Comparison of ENCODE assay signal across 20 cellular contexts in genomic region chr10:57864789-57865676, GRCh38.
DNase-seq lines count a peak whose midpoint lies in the region; ATAC-seq and TF ChIP-seq lines count a peak whose summit lies in the region.
"Had no signal": no experiment of that assay in that cellular context is flagged by ENCODE, and none has a peak within 500 bp of the region (broad histone marks: within the 10 kb centered on the region; RNA-seq: fewer than 3 reads in every experiment).

No MANE protein-coding gene starts in this region.

- no peak overlapping the region for H2AFZ ChIP-seq in PC-3 (ENCODE audit: low read length)

- TF ChIP-seq CTCF in PC-3 (conservative IDR thresholded peaks at IDR 0.05; ENCODE audit: low read depth, low read length) (no peak), epithelial cell of proximal tubule (conservative IDR thresholded peaks at IDR 0.05; ENCODE audit: low read depth, low read length) (no peak), tibial artery (IDR thresholded peaks at IDR 0.05) (no peak)

- no peaks in the 10 kb centered on the region for H3K4me1 Mint-ChIP-seq in stimulated activated effector memory CD8-positive, alpha-beta T cell treated with anti-CD3 and anti-CD28 coated beads, Interleukin-12 subunit alpha, Interleukin-12 subunit beta, amount 100 ng/mL, for 72 hours
- H3K4me1 Mint-ChIP-seq: activated CD4-positive, alpha-beta memory T cell treated with anti-CD3 and anti-CD28 coated beads, Interleukin-2, amount 10 ng/mL, durations not matched to agents 7 days and 5 days; activated naive CD8-positive, alpha-beta T cell treated with anti-CD3 and anti-CD28 coated beads for 36 hours; natural killer cell had no signal

- H3K4me2 ChIP-seq in PC-3 (ENCODE audit: low read length): peak overlapping the region; percentile 47

- CTCF ChIA-PET in PC-3 (lab: Charles Lee): no interaction called here

- POLR2A ChIA-PET in PC-3 (lab: Charles Lee; ENCODE audit: unreplicated experiment): no interaction called here

- H3K27me3 ChIP-seq in PC-3 (ENCODE audit: low read length) (no peaks in the 10 kb centered on the region), tibial artery (no peaks in the 10 kb centered on the region)

- no peak overlapping the region for H3K4me3 Mint-ChIP-seq in stimulated activated effector memory CD8-positive, alpha-beta T cell treated with anti-CD3 and anti-CD28 coated beads, Interleukin-12 subunit alpha, Interleukin-12 subunit beta, amount 100 ng/mL, for 72 hours
- H3K4me3 Mint-ChIP-seq: activated CD4-positive, alpha-beta memory T cell treated with anti-CD3 and anti-CD28 coated beads, Interleukin-2, amount 10 ng/mL, durations not matched to agents 7 days and 5 days; activated naive CD8-positive, alpha-beta T cell treated with anti-CD3 and anti-CD28 coated beads for 36 hours; natural killer cell had no signal

- H3K79me2 ChIP-seq in PC-3 (ENCODE audit: low read length): no peaks in the 10 kb centered on the region

- intact Hi-C loops in PC-3 (cut with micrococcal nuclease): loop anchor here (5.0 kb wide), 1 partner anchor 52 kb away; no protein-coding TSS in a partner anchor
- intact Hi-C loops in tibial artery (cut with DNase I; ENCODE audit: low total_unique reads): no loop called here

- H3K4me3 ChIP-seq in PC-3 (ENCODE audit: low read length) (no peak overlapping the region), epithelial cell of proximal tubule (ENCODE audit: low read depth, low read length) (no peak overlapping the region), tibial artery (no peak overlapping the region)

- peak; percentile 48 for ATAC-seq in PC-3
- ATAC-seq in HG03565 (IDR thresholded peaks at IDR 0.05; ENCODE audit: unreplicated experiment): no peak
- no peak for ATAC-seq in stimulated activated effector memory CD8-positive, alpha-beta T cell treated with anti-CD3 and anti-CD28 coated beads, Interleukin-12 subunit alpha, Interleukin-12 subunit beta, amount 100 ng/mL, for 72 hours
- ATAC-seq: activated CD4-positive, CD25-positive, alpha-beta regulatory T cell treated with anti-CD3 and anti-CD28 coated beads, Interleukin-2, amount 50 U/mL, for 24 hours; natural killer cell had no signal

- BruUV-seq in PC-3 (replicated peaks; lab: Mats Ljungman, UMichigan): no TSS peak

- H3K27ac Mint-ChIP-seq in stimulated activated effector memory CD8-positive, alpha-beta T cell treated with anti-CD3 and anti-CD28 coated beads, Interleukin-12 subunit alpha, Interleukin-12 subunit beta, amount 100 ng/mL, for 72 hours: no peak overlapping the region
- H3K27ac Mint-ChIP-seq: activated CD4-positive, alpha-beta memory T cell treated with anti-CD3 and anti-CD28 coated beads, Interleukin-2, amount 10 ng/mL, durations not matched to agents 7 days and 5 days; activated naive CD8-positive, alpha-beta T cell treated with anti-CD3 and anti-CD28 coated beads for 36 hours; activated T-helper 2 cell treated with anti-CD3 and anti-CD28 coated beads, Interferon-gamma antibody, Interleukin-2, Interleukin-4, amounts not matched to agents 10 μg/mL and 5 μg/mL and 100 μg/mL, durations not matched to agents 14 hours and 24 hours and 36 hours; natural killer cell had no signal

- H4K20me1 ChIP-seq in PC-3 (ENCODE audit: low read length): no peaks in the 10 kb centered on the region

- H3K9ac ChIP-seq in PC-3 (ENCODE audit: low read length): no peak overlapping the region

- H3K4me1 ChIP-seq in PC-3 (ENCODE audit: insufficient read depth, low read length) (peaks cover 37% of the 10 kb centered on the region), tibial artery (no peaks in the 10 kb centered on the region)

- H3K36me3 ChIP-seq in PC-3 (ENCODE audit: low read depth, low read length): no peaks in the 10 kb centered on the region
- H3K36me3 ChIP-seq in tibial artery: no peaks in the 10 kb centered on the region

- no peaks in the 10 kb centered on the region for H3K9me2 ChIP-seq in PC-3 (replicated peaks; ENCODE audit: low read length)

- no peaks in the 10 kb centered on the region for H3K36me3 Mint-ChIP-seq in stimulated activated effector memory CD8-positive, alpha-beta T cell treated with anti-CD3 and anti-CD28 coated beads, Interleukin-12 subunit alpha, Interleukin-12 subunit beta, amount 100 ng/mL, for 72 hours
- H3K36me3 Mint-ChIP-seq: activated naive CD8-positive, alpha-beta T cell treated with anti-CD3 and anti-CD28 coated beads for 36 hours; natural killer cell had no signal

- H3K9me3 ChIP-seq in PC-3 (ENCODE audit: low read length): no peaks in the 10 kb centered on the region
- H3K9me3 ChIP-seq in tibial artery: no peaks in the 10 kb centered on the region

- H3F3A ChIP-seq in PC-3 (ENCODE audit: low read length, unreplicated experiment): no peaks in the 10 kb centered on the region

- DNase-seq in HPDE6-E6E7 (ENCODE audit: extremely low spot score) (peak; percentile 10), PC-3 (peak; percentile 77), epithelial cell of proximal tubule (ENCODE audit: low read depth) (peak; percentile 56), renal cortical epithelial cell (ENCODE audit: low read depth) (peak; percentile 80), tibial artery (no peak)
- no peak for DNase-seq in stimulated activated naive CD4-positive, alpha-beta T cell (lab: John Stamatoyannopoulos, UW)
- DNase-seq in stimulated activated effector memory CD8-positive, alpha-beta T cell treated with anti-CD3 and anti-CD28 coated beads, Interleukin-12 subunit alpha, Interleukin-12 subunit beta, amount 100 ng/mL, for 72 hours (ENCODE audit: low spot score in 2 of 2): no peak
- DNase-seq: activated CD4-positive, alpha-beta memory T cell treated with anti-CD3 and anti-CD28 coated beads, Interleukin-2, amount 10 ng/mL, durations not matched to agents 7 days and 5 days; activated naive CD8-positive, alpha-beta T cell treated with anti-CD3 and anti-CD28 coated beads for 36 hours; EL; head of caudate nucleus; natural killer cell; NCI-H1092 treated with DMSO at 0.1 percent for 48 hours; NCI-H1930; SHP77 had no signal

- H3K27ac ChIP-seq in PC-3 (ENCODE audit: low read length): 0 out of 2 replicates have a peak overlapping the region, but pooled peaks have one; percentile 4
- no peak overlapping the region for H3K27ac ChIP-seq in tibial artery
- H3K27ac ChIP-seq: C4-2B, epithelial cell of prostate had no signal

- H3K9me3 Mint-ChIP-seq in stimulated activated effector memory CD8-positive, alpha-beta T cell treated with anti-CD3 and anti-CD28 coated beads, Interleukin-12 subunit alpha, Interleukin-12 subunit beta, amount 100 ng/mL, for 72 hours: peaks cover 15% of the 10 kb centered on the region
- H3K9me3 Mint-ChIP-seq: activated CD4-positive, alpha-beta memory T cell treated with anti-CD3 and anti-CD28 coated beads, Interleukin-2, amount 10 ng/mL, durations not matched to agents 7 days and 5 days had no signal

Comparison
In these comparisons a context has a peak if more than half of its experiments do, and no peak if none do; other contexts are left out.
1. DNase-seq: peak in HPDE6-E6E7 (single experiment), PC-3 (single experiment), epithelial cell of proximal tubule (single experiment) and renal cortical epithelial cell (single experiment); none in stimulated activated naive CD4-positive, alpha-beta T cell (0 of 6), tibial artery (0 of 2) and stimulated activated effector memory CD8-positive, alpha-beta T cell treated with anti-CD3 and anti-CD28 coated beads, Interleukin-12 subunit alpha, Interleukin-12 subunit beta, amount 100 ng/mL, for 72 hours (0 of 2).